1 cellular context compared by ENCODE assay signal in the genomic region with DNA sequence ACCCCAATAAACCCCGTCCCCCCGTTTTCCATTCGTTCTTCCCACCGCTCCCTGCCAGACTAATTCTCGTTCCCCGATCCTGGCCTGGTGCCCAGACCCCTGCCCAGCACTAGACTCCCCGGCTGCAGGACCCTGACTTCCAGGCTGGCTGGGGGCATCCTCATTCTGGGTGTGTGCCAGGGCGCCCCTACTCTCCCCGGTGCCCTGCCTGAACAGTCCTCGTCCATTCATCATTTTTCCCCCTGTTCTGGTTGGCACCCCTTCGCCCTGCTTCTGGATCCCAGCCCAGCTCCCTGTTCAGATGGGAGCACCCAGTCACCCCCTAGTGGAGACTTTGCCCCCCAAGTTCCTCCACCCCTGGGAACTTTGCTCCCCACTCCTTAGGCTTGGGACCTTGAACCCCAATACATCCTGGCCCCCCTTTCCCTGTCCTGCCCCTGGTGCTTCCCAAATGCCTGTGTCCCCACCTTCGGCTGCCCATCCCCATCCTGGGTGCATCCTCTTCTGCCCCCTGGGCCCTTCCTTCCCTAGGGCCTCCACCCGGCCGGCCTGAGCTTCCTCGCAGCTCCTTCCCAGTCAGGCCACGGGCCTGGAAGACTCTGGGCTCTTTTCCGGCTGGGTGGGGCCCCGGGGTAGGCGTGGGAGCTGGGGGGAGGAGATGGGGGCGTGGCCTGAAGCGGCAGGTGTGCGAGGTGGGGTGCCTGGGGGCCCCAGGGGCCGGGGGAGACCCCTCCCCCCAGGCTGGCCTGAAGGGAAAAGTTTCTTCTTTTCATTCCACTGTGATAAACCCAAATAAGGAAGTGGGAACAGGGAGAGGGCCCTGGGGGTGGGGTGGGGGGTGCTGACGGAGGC.
TF ChIP-seq lines count a peak whose summit lies in the region.

No MANE protein-coding gene starts in this region.

TF ChIP-seq in K562, 482 proteins besides CTCF, POLR2A, EP300 and RAD21 (continued from another document):
- TF ChIP-seq, protein P1, sequence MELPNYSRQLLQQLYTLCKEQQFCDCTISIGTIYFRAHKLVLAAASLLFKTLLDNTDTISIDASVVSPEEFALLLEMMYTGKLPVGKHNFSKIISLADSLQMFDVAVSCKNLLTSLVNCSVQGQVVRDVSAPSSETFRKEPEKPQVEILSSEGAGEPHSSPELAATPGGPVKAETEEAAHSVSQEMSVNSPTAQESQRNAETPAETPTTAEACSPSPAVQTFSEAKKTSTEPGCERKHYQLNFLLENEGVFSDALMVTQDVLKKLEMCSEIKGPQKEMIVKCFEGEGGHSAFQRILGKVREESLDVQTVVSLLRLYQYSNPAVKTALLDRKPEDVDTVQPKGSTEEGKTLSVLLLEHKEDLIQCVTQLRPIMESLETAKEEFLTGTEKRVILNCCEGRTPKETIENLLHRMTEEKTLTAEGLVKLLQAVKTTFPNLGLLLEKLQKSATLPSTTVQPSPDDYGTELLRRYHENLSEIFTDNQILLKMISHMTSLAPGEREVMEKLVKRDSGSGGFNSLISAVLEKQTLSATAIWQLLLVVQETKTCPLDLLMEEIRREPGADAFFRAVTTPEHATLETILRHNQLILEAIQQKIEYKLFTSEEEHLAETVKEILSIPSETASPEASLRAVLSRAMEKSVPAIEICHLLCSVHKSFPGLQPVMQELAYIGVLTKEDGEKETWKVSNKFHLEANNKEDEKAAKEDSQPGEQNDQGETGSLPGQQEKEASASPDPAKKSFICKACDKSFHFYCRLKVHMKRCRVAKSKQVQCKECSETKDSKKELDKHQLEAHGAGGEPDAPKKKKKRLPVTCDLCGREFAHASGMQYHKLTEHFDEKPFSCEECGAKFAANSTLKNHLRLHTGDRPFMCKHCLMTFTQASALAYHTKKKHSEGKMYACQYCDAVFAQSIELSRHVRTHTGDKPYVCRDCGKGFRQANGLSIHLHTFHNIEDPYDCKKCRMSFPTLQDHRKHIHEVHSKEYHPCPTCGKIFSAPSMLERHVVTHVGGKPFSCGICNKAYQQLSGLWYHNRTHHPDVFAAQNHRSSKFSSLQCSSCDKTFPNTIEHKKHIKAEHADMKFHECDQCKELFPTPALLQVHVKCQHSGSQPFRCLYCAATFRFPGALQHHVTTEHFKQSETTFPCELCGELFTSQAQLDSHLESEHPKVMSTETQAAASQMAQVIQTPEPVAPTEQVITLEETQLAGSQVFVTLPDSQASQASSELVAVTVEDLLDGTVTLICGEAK (IDR thresholded peaks at IDR 0.05): peak; percentile 56; the same call in 1 of the 2 replicates
- TF ChIP-seq, protein P1 (CRISPR knock-in tag; IDR thresholded peaks at IDR 0.05): no peak
- TF ChIP-seq CTBP1 (IDR thresholded peaks at IDR 0.05; ENCODE audit: borderline replicate concordance): peak; percentile 51; the same call in 1 of the 2 replicates
- 0 out of 2 replicates have a peak, but pooled peaks have one; percentile 32 for TF ChIP-seq TOE1 (IDR thresholded peaks at IDR 0.05; ENCODE audit: borderline replicate concordance)
- no peak for TF ChIP-seq TOE1 (CRISPR knock-in tag; IDR thresholded peaks at IDR 0.05; ENCODE audit: borderline replicate concordance, low read depth)
- TF ChIP-seq, protein P2, sequence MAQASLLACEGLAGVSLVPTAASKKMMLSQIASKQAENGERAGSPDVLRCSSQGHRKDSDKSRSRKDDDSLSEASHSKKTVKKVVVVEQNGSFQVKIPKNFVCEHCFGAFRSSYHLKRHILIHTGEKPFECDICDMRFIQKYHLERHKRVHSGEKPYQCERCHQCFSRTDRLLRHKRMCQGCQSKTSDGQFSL (CRISPR knock-in tag; IDR thresholded peaks at IDR 0.05): 0 out of 2 replicates have a peak, but pooled peaks have one; percentile 7
- TF ChIP-seq, protein P2 (tag; IDR thresholded peaks at IDR 0.05): no peak
- peak; percentile 28 for TF ChIP-seq CCNT2 (IDR thresholded peaks at IDR 0.05; ENCODE audit: borderline replicate concordance, extremely low read depth, insufficient read length, low read depth, low read length)
- TF ChIP-seq, protein P3, sequence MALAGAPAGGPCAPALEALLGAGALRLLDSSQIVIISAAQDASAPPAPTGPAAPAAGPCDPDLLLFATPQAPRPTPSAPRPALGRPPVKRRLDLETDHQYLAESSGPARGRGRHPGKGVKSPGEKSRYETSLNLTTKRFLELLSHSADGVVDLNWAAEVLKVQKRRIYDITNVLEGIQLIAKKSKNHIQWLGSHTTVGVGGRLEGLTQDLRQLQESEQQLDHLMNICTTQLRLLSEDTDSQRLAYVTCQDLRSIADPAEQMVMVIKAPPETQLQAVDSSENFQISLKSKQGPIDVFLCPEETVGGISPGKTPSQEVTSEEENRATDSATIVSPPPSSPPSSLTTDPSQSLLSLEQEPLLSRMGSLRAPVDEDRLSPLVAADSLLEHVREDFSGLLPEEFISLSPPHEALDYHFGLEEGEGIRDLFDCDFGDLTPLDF (CRISPR knock-in tag; IDR thresholded peaks at IDR 0.05): no peak
- 0 out of 2 replicates have a peak, but pooled peaks have one; percentile 45 for TF ChIP-seq MTA3 (IDR thresholded peaks at IDR 0.05; ENCODE audit: borderline replicate concordance)
- TF ChIP-seq SUPT5H (IDR thresholded peaks at IDR 0.05): peak; percentile 76
